ENCODE assay signal across 25 cellular contexts in the genomic region with DNA sequence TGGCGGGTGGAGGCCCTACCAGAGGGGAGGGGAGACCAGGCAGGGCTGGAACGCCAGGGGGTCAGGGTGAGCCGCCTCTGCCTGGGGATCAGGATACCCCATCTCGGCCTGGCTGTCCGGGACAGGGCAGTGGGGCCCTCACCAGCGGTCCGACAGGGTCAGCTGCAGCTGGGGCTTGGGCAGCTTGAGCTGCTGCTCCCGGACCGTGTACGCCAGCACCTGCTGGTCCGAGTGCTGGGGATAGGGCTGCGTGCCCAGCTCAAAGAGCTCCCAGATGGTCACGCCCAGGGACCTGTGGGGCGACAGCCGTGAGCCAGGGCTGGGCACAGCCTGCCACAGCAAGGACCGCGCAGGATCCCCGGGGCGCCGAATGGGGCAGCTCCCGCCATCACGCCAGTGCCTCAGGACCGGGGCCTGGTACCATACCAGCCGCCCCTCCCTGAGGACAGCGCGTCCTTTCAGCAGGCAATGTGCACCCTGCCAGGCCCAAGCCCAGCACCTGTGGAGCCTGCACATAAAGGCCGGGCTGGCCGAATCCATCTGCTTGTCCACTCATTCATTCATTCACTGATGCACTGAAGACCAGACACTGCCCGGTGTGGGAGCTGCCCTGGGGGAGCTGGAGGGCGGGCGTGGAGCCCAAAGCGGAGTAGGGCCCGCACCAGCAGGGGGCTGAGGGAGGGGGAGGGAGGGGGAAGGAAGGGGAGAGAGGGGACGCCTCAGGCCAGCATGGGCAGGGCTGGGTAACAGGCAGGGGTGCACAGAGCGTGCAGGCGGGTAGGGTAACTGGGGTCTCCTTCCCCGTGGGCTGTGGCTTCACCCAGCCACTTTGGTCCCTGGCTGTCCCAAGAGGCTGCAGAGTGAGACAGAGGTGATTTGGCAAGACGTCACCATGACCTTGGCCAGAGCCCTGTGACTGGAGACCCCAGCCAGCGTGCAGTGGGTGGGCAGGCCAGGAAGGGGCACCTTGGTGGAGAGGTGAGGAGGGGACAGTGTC. TPM values are rescaled to one million over a fixed set of nuclear protein-coding genes. Genes with fewer than 3 reads are reported as not detected.
"Had no signal": no experiment of that assay in that cellular context is flagged by ENCODE, and none has a peak within 500 bp of the region (broad histone marks: within the 10 kb centered on the region; RNA-seq: fewer than 3 reads in every experiment).

No MANE protein-coding gene starts in this region.

- H3K4me3 ChIP-seq: cardiac muscle cell, colonic mucosa, esophagus squamous epithelium, gastrocnemius medialis, left ventricle myocardium inferior, neural progenitor cell, right atrium auricular region, transverse colon, vagina had no signal

- H3K27me3 ChIP-seq: cardiac muscle cell, colonic mucosa, right atrium auricular region, vagina had no signal

- H3K36me3 ChIP-seq: cardiac muscle cell, colonic mucosa, esophagus squamous epithelium, gastrocnemius medialis, left ventricle myocardium inferior, neural progenitor cell, right atrium auricular region, transverse colon, vagina had no signal

- H3K9me3 ChIP-seq: colonic mucosa, esophagus squamous epithelium, gastrocnemius medialis, left ventricle myocardium inferior, right atrium auricular region, transverse colon, vagina had no signal

- H3K4me1 ChIP-seq: colonic mucosa, gastrocnemius medialis, neural progenitor cell had no signal

- DNase-seq: activated CD4-positive, alpha-beta T cell treated with anti-CD3 and anti-CD28 coated beads for 4 hours; activated CD4-positive, alpha-beta T cell treated with anti-CD3 and anti-CD28 coated beads, Interleukin-2, amount 50 U/mL, for 48 hours; activated CD4-positive, CD25-positive, alpha-beta regulatory T cell; activated naive CD4-positive, alpha-beta T cell treated with Interleukin-2 at 50 U/mL for 16 hours; activated T-cell treated with anti-CD3 and anti-CD28 coated beads, Interleukin-2, amount 50 U/mL, for 48 hours; colonic mucosa; endodermal cell; esophagus squamous epithelium; gastrocnemius medialis; hippocampal formation; kidney glomerular epithelial cell; left ventricle myocardium inferior; naive thymus-derived CD8-positive, alpha-beta T cell; stimulated activated CD4-positive, alpha-beta T cell treated with anti-CD3 and anti-CD28 coated beads, Interleukin-4, amount 100 ng/mL, for 24 hours; stimulated activated naive CD4-positive, alpha-beta T cell treated with Interleukin-2 at 50 U/mL for 16 hours; T1000; transverse colon had no signal

- H3K27ac ChIP-seq: cardiac muscle cell, colonic mucosa, esophagus squamous epithelium, gastrocnemius medialis, left ventricle myocardium inferior, neural progenitor cell, right atrium auricular region, transverse colon, vagina had no signal

RNA-seq across cellular contexts. Expression of gene PVALEF, which starts 42.0 kb away (rescaled TPM):
- total RNA-seq: colonic mucosa; endodermal cell; esophagus squamous epithelium; gastrocnemius medialis; left ventricle myocardium inferior; lung microvascular endothelial cell; naive thymus-derived CD8-positive, alpha-beta T cell; osteocyte; progenitor cell of endocrine pancreas; right atrium auricular region; subcutaneous adipose tissue; transverse colon; vagina had no signal
- polyA plus RNA-seq: naive thymus-derived CD8-positive, alpha-beta T cell had no signal

RNA-seq across cellular contexts. Expression of gene AATK, which starts 42.7 kb away (rescaled TPM):
- total RNA-seq: osteocyte had no signal
- polyA plus RNA-seq: naive thymus-derived CD8-positive, alpha-beta T cell had no signal
